Comparison of ENCODE assay signal across 8 cellular contexts in genomic region chr14:23160924-23161522, GRCh38. TPM values are rescaled to one million over a fixed set of nuclear protein-coding genes. Genes with fewer than 3 reads are reported as not detected.
DNase-seq lines count a peak whose midpoint lies in the region; ATAC-seq and TF ChIP-seq lines count a peak whose summit lies in the region.

No MANE protein-coding gene starts in this region.

- DNase-seq in EH (ENCODE audit: low read depth) (peak; percentile 71), RWPE1 (ENCODE audit: low spot score) (peak; percentile 84), fibroblast of mammary gland (ENCODE audit: low read depth) (peak; percentile 89), neural crest cell (ENCODE audit: low read depth, low spot score) (no peak), cerebellar nuclear complex (lab: John Stamatoyannopoulos, UW) (no peak), activated gamma-delta T cell treated with Interleukin-2 at 50 U/mL for 16 hours (no peak), WERI-Rb-1 (no peak)

- peaks cover 14% of the 10 kb centered on the region for H3K27me3 ChIP-seq in WERI-Rb-1 (ENCODE audit: insufficient read depth, low read depth, severe bottlenecking)

- no peaks in the 10 kb centered on the region for H3K9me3 ChIP-seq in WERI-Rb-1 (ENCODE audit: severe bottlenecking)

- H3K27me3 Mint-ChIP-seq in neural crest cell (ENCODE audit: low read depth): no peaks in the 10 kb centered on the region

- POLR2A ChIA-PET in RWPE1 (lab: Yijun Ruan, JAX; ENCODE audit: low non-redundant PET): interaction anchor here (0.9 kb wide), 1 partner anchor 16 kb away, joined by 3 read pairs; no protein-coding TSS in a partner anchor

- TF ChIP-seq CTCF in RWPE1 (conservative IDR thresholded peaks at IDR 0.05; ENCODE audit: low read depth) (no peak), fibroblast of mammary gland (conservative IDR thresholded peaks at IDR 0.05; ENCODE audit: control insufficient read depth, insufficient read depth, low read depth, low read length) (no peak), neural crest cell (conservative IDR thresholded peaks at IDR 0.05) (no peak), WERI-Rb-1 (IDR thresholded peaks at IDR 0.05; ENCODE audit: low read depth, low read length) (no peak)

- H3K36me3 ChIP-seq in WERI-Rb-1: no peaks in the 10 kb centered on the region

- H3K27ac Mint-ChIP-seq in neural crest cell (ENCODE audit: unreplicated experiment): peak overlapping the region; percentile 83

- H3K36me3 Mint-ChIP-seq in neural crest cell (ENCODE audit: low read depth): no peaks in the 10 kb centered on the region

- CTCF ChIA-PET in RWPE1 (lab: Yijun Ruan, JAX): interaction anchor here (0.6 kb wide), 1 partner anchor 40 kb away, joined by 3 read pairs; no protein-coding TSS in a partner anchor

- H3K4me1 Mint-ChIP-seq in neural crest cell: peaks cover 14% of the 10 kb centered on the region

- H3K27ac ChIP-seq in RWPE1 (peak overlapping the region; percentile 93), WERI-Rb-1 (no peak overlapping the region)

- no peak for ATAC-seq in HG03108 (IDR thresholded peaks at IDR 0.05; ENCODE audit: unreplicated experiment)

- peak overlapping the region; percentile 25 for H3K4me3 Mint-ChIP-seq in neural crest cell

- H3K9me3 Mint-ChIP-seq in neural crest cell: no peaks in the 10 kb centered on the region

- H3K4me3 ChIP-seq in fibroblast of mammary gland (ENCODE audit: control insufficient read depth, low read depth, low read length) (no peak overlapping the region), WERI-Rb-1 (ENCODE audit: low read depth, low read length) (no peak overlapping the region)

RNA-seq across cellular contexts. Expression of gene SLC7A8, which starts 22.4 kb away (rescaled TPM):
- 6.6 and 9.4 TPM in 2 replicates for total RNA-seq in neural crest cell

RNA-seq across cellular contexts. Expression of gene CEBPE, which starts 42.0 kb away (rescaled TPM):
- total RNA-seq in neural crest cell: not detected in 2 replicates

RNA-seq across cellular contexts. Expression of gene CIROP, which starts 56.2 kb away (rescaled TPM):
- not detected in 2 replicates for total RNA-seq in neural crest cell

Comparison
In these comparisons a context has a peak if more than half of its experiments do, and no peak if none do; other contexts are left out.
1. DNase-seq: peak in EH (single experiment), RWPE1 (single experiment) and fibroblast of mammary gland (single experiment); none in neural crest cell (single experiment), cerebellar nuclear complex (0 of 2), activated gamma-delta T cell treated with Interleukin-2 at 50 U/mL for 16 hours (single experiment) and WERI-Rb-1 (single experiment).